ENCODE assay signal across 1 cellular context in genomic region chr6:84033523-84034451, GRCh38.
TF ChIP-seq lines count a peak whose summit lies in the region.

TSS of gene MRAP2 (plus strand) at chr6:84033772. CDS start at chr6:84055319, 21,547 bp downstream.

TF ChIP-seq in GM12878, 131 proteins besides CTCF, POLR2A, EP300 and RAD21 (continued from another document):
- TF ChIP-seq ZBTB11 (CRISPR knock-in tag; IDR thresholded peaks at IDR 0.05): no peak
- peak; percentile 52; the same call in 1 of the 2 replicates for TF ChIP-seq LARP7 (IDR thresholded peaks at IDR 0.05)
- TF ChIP-seq IKZF1 (conservative IDR thresholded peaks at IDR 0.05): 0 out of 2 replicates have a peak, but pooled peaks have one; percentile 23
- TF ChIP-seq TCF12 (IDR thresholded peaks at IDR 0.05; ENCODE audit: low read depth, low read length): no peak
- no peak for TF ChIP-seq SUZ12 (IDR thresholded peaks at IDR 0.05; ENCODE audit: unreplicated experiment)
